Comparison of ENCODE assay signal across 13 cellular contexts in the genomic region with DNA sequence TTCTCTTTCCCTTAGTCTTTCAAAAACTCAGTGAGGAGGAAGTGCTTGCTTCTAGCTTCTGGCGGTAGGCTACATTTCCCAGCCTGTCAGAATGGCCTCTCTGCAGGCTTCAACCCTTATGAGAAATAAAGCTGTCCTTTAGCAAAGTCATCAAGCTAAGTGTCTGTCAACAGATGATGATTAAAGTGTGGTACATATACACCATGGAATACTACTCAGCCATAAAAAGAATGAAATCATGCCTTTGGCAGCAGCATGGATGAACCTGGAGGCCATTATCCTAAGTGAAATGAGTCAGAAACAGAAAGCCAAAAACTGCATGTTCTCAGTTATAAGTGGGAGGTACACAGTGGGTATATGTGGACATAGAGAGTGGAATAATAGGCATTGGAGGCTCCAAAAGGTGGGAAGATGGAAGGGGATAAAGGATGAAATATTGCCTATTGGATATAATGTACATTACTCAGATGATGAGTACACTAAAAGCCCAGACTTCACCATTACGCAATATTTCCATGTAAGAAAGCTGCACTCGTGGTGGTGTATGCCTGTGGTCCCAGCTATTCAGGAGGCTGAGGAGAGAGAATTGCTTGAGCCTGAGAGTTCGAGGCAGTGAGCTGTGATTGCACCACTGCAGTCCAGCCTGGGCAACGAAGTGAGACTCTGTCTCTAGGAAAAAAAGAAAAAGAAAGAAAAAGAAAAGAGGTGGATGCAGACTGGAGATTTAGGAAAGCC. TPM values are rescaled to one million over a fixed set of nuclear protein-coding genes. Genes with fewer than 3 reads are reported as not detected.
DNase-seq lines count a peak whose midpoint lies in the region; ATAC-seq and TF ChIP-seq lines count a peak whose summit lies in the region.
"Had no signal": no experiment of that assay in that cellular context is flagged by ENCODE, and none has a peak within 500 bp of the region (broad histone marks: within the 10 kb centered on the region; RNA-seq: fewer than 3 reads in every experiment).

No MANE protein-coding gene starts in this region.

- TF ChIP-seq POLR2A in vagina (IDR thresholded peaks at IDR 0.05): no peak
- no peak for TF ChIP-seq POLR2A in stomach (IDR thresholded peaks at IDR 0.05)

- no peaks in the 10 kb centered on the region for H3K9me3 Mint-ChIP-seq in activated CD8-positive, alpha-beta T cell treated with anti-CD3 and anti-CD28 coated beads for 36 hours
- H3K9me3 Mint-ChIP-seq in activated CD8-positive, alpha-beta T cell treated with anti-CD3 and anti-CD28 coated beads, Interleukin-2, amount 10 ng/mL, durations not matched to agents 7 days and 5 days (ENCODE audit: insufficient read depth): no peaks in the 10 kb centered on the region

- peaks cover 10% of the 10 kb centered on the region for H3K4me1 ChIP-seq in vagina
- peaks cover 19 to 44% (median 27%) of the 10 kb centered on the region in 4 donors for H3K4me1 ChIP-seq in stomach
- H3K4me1 ChIP-seq: adrenal gland had no signal

- H3K27me3 Mint-ChIP-seq in activated CD8-positive, alpha-beta T cell treated with anti-CD3 and anti-CD28 coated beads for 36 hours: peaks cover 16% of the 10 kb centered on the region
- peaks cover 25% of the 10 kb centered on the region for H3K27me3 Mint-ChIP-seq in activated CD8-positive, alpha-beta T cell treated with anti-CD3 and anti-CD28 coated beads, Interleukin-2, amount 10 ng/mL, durations not matched to agents 7 days and 5 days (ENCODE audit: low read depth)

- H3K9me3 ChIP-seq in vagina: no peaks in the 10 kb centered on the region
- no peaks in the 10 kb centered on the region for H3K9me3 ChIP-seq in stomach
- H3K9me3 ChIP-seq: adrenal gland, upper lobe of left lung had no signal

- no peaks in the 10 kb centered on the region for H3K27me3 ChIP-seq in vagina
- H3K27me3 ChIP-seq in stomach: no peaks in the 10 kb centered on the region
- H3K27me3 ChIP-seq: adrenal gland, upper lobe of left lung had no signal

- no peak for TF ChIP-seq CTCF in activated CD8-positive, alpha-beta T cell treated with anti-CD3 and anti-CD28 coated beads for 36 hours (IDR thresholded peaks at IDR 0.05)
- TF ChIP-seq CTCF in foreskin fibroblast (IDR thresholded peaks at IDR 0.05; ENCODE audit: low read depth, low read length) (no peak), vagina (IDR thresholded peaks at IDR 0.05) (no peak), stomach (IDR thresholded peaks at IDR 0.05) (no peak)

- H3K36me3 ChIP-seq in vagina (no peaks in the 10 kb centered on the region), stomach (no peaks in the 10 kb centered on the region)
- H3K36me3 ChIP-seq: adrenal gland, upper lobe of left lung had no signal

- POLR2A ChIA-PET in activated CD8-positive, alpha-beta T cell treated with anti-CD3 and anti-CD28 coated beads for 36 hours (lab: Charles Lee): interaction anchor here (1.2 kb wide), 1 partner anchor 37 kb away, joined by 3 read pairs; no protein-coding TSS in a partner anchor
- POLR2A ChIA-PET in activated CD8-positive, alpha-beta T cell treated with anti-CD3 and anti-CD28 coated beads, Interleukin-2, amount 10 ng/mL, durations not matched to agents 7 days and 5 days (lab: Charles Lee): no interaction called here

- CTCF ChIA-PET in activated CD8-positive, alpha-beta T cell treated with anti-CD3 and anti-CD28 coated beads for 36 hours (lab: Charles Lee): interaction anchor here (1.1 kb wide), 1 partner anchor 17 kb away, joined by 3 read pairs; no protein-coding TSS in a partner anchor
- CTCF ChIA-PET in activated CD8-positive, alpha-beta T cell treated with anti-CD3 and anti-CD28 coated beads, Interleukin-2, amount 10 ng/mL, durations not matched to agents 7 days and 5 days (lab: Charles Lee): no interaction called here

- peaks cover 19% of the 10 kb centered on the region for H3K4me1 Mint-ChIP-seq in activated CD8-positive, alpha-beta T cell treated with anti-CD3 and anti-CD28 coated beads for 36 hours (ENCODE audit: low read depth)
- H3K4me1 Mint-ChIP-seq in activated CD8-positive, alpha-beta T cell treated with anti-CD3 and anti-CD28 coated beads, Interleukin-2, amount 10 ng/mL, durations not matched to agents 7 days and 5 days (ENCODE audit: low read depth): peaks cover 2% of the 10 kb centered on the region

- H3K27ac ChIP-seq in angular gyrus (ENCODE audit: low read depth, low read length) (peak overlapping the region; percentile 22), vagina (peak overlapping the region; percentile 61), stomach (peak overlapping the region in 1 of 5 donors; percentile 26)
- H3K27ac ChIP-seq: adrenal gland, upper lobe of left lung had no signal

- H3K4me3 ChIP-seq in foreskin fibroblast (ENCODE audit: low read depth in 1 of 2, low read length in 2 of 2) (no peak overlapping the region), vagina (no peak overlapping the region), stomach (no peak overlapping the region)
- H3K4me3 ChIP-seq: adrenal gland, upper lobe of left lung had no signal

- no peak for TF ChIP-seq EP300 in stomach (IDR thresholded peaks at IDR 0.05)

- 69 to 76% (median 72%) methylated on average over 5 of the region's 5 CpGs for WGBS in stomach, 5 donors

- peak overlapping the region; percentile 65 for H3K27ac Mint-ChIP-seq in activated CD8-positive, alpha-beta T cell treated with anti-CD3 and anti-CD28 coated beads for 36 hours
- H3K27ac Mint-ChIP-seq in activated CD8-positive, alpha-beta T cell treated with anti-CD3 and anti-CD28 coated beads, Interleukin-2, amount 10 ng/mL, durations not matched to agents 7 days and 5 days: no peak overlapping the region

- intact Hi-C loops in activated CD8-positive, alpha-beta T cell treated with anti-CD3 and anti-CD28 coated beads for 36 hours (cut with micrococcal nuclease): no loop called here
- intact Hi-C loops in vagina (cut with DNase I): no loop called here
- intact Hi-C loops in stomach (cut with DNase I; ENCODE audit: low total_unique reads): no loop called here

- H3K4me3 Mint-ChIP-seq in activated CD8-positive, alpha-beta T cell treated with anti-CD3 and anti-CD28 coated beads for 36 hours: no peak overlapping the region
- no peak overlapping the region for H3K4me3 Mint-ChIP-seq in activated CD8-positive, alpha-beta T cell treated with anti-CD3 and anti-CD28 coated beads, Interleukin-2, amount 10 ng/mL, durations not matched to agents 7 days and 5 days

- H3K36me3 Mint-ChIP-seq in activated CD8-positive, alpha-beta T cell treated with anti-CD3 and anti-CD28 coated beads for 36 hours (ENCODE audit: low read depth): no peaks in the 10 kb centered on the region
- H3K36me3 Mint-ChIP-seq in activated CD8-positive, alpha-beta T cell treated with anti-CD3 and anti-CD28 coated beads, Interleukin-2, amount 10 ng/mL, durations not matched to agents 7 days and 5 days (ENCODE audit: low read depth): no peaks in the 10 kb centered on the region

- ATAC-seq in activated CD8-positive, alpha-beta T cell treated with anti-CD3 and anti-CD28 coated beads for 36 hours: peak; percentile 54
- no peak for ATAC-seq in activated CD8-positive, alpha-beta T cell treated with anti-CD3 and anti-CD28 coated beads, Interleukin-2, amount 10 ng/mL, durations not matched to agents 7 days and 5 days

- peak; percentile 9 for DNase-seq in activated CD8-positive, alpha-beta T cell treated with anti-CD3 and anti-CD28 coated beads for 36 hours
- DNase-seq in activated CD8-positive, alpha-beta T cell treated with anti-CD3 and anti-CD28 coated beads, Interleukin-2, amount 10 ng/mL, durations not matched to agents 7 days and 5 days: no peak
- peak; percentile 68 to 83 for DNase-seq in foreskin fibroblast
- no peak for DNase-seq in vagina (ENCODE audit: extremely low spot score in 2 of 2)
- DNase-seq in stimulated activated CD4-positive, alpha-beta T cell treated with anti-CD3 and anti-CD28 coated beads, Interleukin-2, amount 100 ng/mL, for 24 hours: no peak
- DNase-seq in kidney glomerular epithelial cell (lab: John Stamatoyannopoulos, UW): no peak
- DNase-seq in stomach: no peak
- DNase-seq: adrenal gland, DMS53, right cardiac atrium, RPMI8226 had no signal

RNA-seq across cellular contexts. Expression of a gene that starts 7.9 kb away (rescaled TPM):
- total RNA-seq in activated CD8-positive, alpha-beta T cell treated with anti-CD3 and anti-CD28 coated beads for 36 hours: 1 to 10 TPM in 1 of 2 experiments, under 1 TPM in 1; 0.63 to 1.4 TPM
- under 1 TPM; 0.13 to 0.18 TPM for total RNA-seq in activated CD8-positive, alpha-beta T cell treated with anti-CD3 and anti-CD28 coated beads, Interleukin-2, amount 10 ng/mL, durations not matched to agents 7 days and 5 days
- total RNA-seq in vagina: 28.7 TPM
- total RNA-seq in stomach: 100 to 1,000 TPM in 2 of 5 donors, 10 to 100 TPM in 3; 38.8 to 327 (median 96.2) TPM
- 10 to 100 TPM; 11.2 to 26.1 (median 24.8) TPM for polyA plus RNA-seq in stomach

Comparison
In these comparisons a context has a peak if more than half of its experiments do, and no peak if none do; other contexts are left out.
1. DNase-seq: peak in activated CD8-positive, alpha-beta T cell treated with anti-CD3 and anti-CD28 coated beads for 36 hours (single experiment) and foreskin fibroblast (2 of 2); none in activated CD8-positive, alpha-beta T cell treated with anti-CD3 and anti-CD28 coated beads, Interleukin-2, amount 10 ng/mL, durations not matched to agents 7 days and 5 days (single experiment), vagina (0 of 2), stimulated activated CD4-positive, alpha-beta T cell treated with anti-CD3 and anti-CD28 coated beads, Interleukin-2, amount 100 ng/mL, for 24 hours (0 of 2), kidney glomerular epithelial cell (single experiment) and stomach (single experiment).
2. RNA of a gene that starts 7.9 kb away (total RNA-seq): 38.8 to 327 TPM in stomach and 28.7 TPM in vagina (single experiment); 0.63 to 1.4 TPM in activated CD8-positive, alpha-beta T cell treated with anti-CD3 and anti-CD28 coated beads for 36 hours and 0.13 to 0.18 TPM in activated CD8-positive, alpha-beta T cell treated with anti-CD3 and anti-CD28 coated beads, Interleukin-2, amount 10 ng/mL, durations not matched to agents 7 days and 5 days; every median in the first group is over 10 times any median in the second.